ENCODE assay signal across 8 cellular contexts in the genomic region with DNA sequence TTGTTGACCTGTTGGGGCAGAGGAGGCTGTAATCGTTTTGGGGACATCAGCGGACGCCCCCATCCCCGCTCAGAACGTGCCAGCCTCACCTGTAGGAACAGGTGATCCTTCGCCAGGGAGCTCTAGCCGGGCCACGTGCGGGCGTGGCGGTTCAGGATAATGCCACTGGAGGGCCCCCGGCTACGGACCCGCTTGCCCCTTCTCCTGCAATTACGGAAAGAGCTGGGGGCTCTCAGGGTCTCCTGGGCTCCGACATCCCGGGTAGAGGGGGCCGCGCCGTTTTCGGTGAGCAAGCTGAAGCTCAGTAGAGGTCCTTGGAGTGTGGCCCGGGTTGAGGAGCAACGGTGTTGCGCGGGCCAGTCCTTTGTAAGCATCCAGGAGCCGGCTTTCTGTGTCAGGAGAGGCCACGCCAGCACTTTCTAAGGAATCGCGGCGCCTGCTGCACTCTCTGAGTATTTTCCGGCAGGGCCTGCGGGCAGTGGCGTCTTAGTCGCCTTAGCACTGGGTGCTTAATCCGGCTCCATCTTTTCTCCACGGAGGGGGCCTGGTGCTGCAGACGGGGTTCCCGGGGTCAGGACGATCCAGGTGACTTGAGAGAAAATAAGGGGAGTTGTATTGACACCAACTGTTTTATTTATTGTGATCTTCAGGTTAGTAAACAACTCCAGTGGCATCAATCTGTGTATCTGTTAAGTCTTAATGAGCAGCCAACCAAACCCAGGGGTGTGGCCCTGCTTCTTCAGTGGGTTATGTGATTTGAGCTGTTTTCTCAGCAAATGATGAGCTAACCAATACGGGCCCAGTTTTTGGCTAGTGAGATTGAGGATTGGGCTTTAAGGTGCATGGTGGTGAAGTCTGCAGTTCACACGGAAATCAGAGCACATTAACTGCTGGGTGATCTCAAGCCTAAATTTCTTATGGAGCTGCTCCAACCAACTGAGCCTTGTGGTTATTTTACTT. TPM values are rescaled to one million over a fixed set of nuclear protein-coding genes. Genes with fewer than 3 reads are reported as not detected.
DNase-seq lines count a peak whose midpoint lies in the region; ATAC-seq and TF ChIP-seq lines count a peak whose summit lies in the region.

No MANE protein-coding gene starts in this region.

- H3K9me3 Mint-ChIP-seq in MCF 10A (ENCODE audit: unreplicated experiment) = no peaks in the 10 kb centered on the region

- H3K4me3 Mint-ChIP-seq in MCF 10A (ENCODE audit: unreplicated experiment) = peak overlapping the region; percentile 91

- no peak for TF ChIP-seq CTCF in MCF 10A (IDR thresholded peaks at IDR 0.05; ENCODE audit: unreplicated experiment)

- no peak for ATAC-seq in GM21447 (IDR thresholded peaks at IDR 0.05; ENCODE audit: unreplicated experiment)
- no peak for ATAC-seq in HG03045 (IDR thresholded peaks at IDR 0.05; ENCODE audit: unreplicated experiment)

- H3K36me3 Mint-ChIP-seq in MCF 10A (ENCODE audit: insufficient read depth, unreplicated experiment) = peaks cover 7% of the 10 kb centered on the region

- no peaks in the 10 kb centered on the region for H3K27me3 Mint-ChIP-seq in MCF 10A (ENCODE audit: insufficient read depth, unreplicated experiment)

- H3K27ac Mint-ChIP-seq in MCF 10A (ENCODE audit: low read depth, unreplicated experiment) = no peak overlapping the region

- peak; percentile 6 for DNase-seq in stimulated activated CD4-positive, alpha-beta T cell treated with anti-CD3 and anti-CD28 coated beads, Interleukin-4, amount 100 ng/mL, for 1 hour
- DNase-seq in stimulated activated CD4-positive, alpha-beta T cell treated with anti-CD3 and anti-CD28 coated beads, Interleukin-4, amount 100 ng/mL, for 24 hours = no peak
- DNase-seq in NCI-H82 (lab: John Stamatoyannopoulos, UW) (peak; percentile 89), MCF 10A (ENCODE audit: unreplicated experiment) (no peak), skeletal muscle cell (ENCODE audit: low read depth) (no peak)

- peak overlapping the region; percentile 73 for H3K4me3 ChIP-seq in iPS-18c (ENCODE audit: insufficient read depth, low read depth, low read length)
- H3K4me3 ChIP-seq in skeletal muscle cell (ENCODE audit: low read depth, low read length) = peak overlapping the region; percentile 64

- H3K9me3 ChIP-seq in iPS-18c (ENCODE audit: control insufficient read depth, insufficient read depth, low read length) = peaks cover 2% of the 10 kb centered on the region

- H3K4me1 Mint-ChIP-seq in MCF 10A (ENCODE audit: insufficient read depth, unreplicated experiment) = peaks cover 21% of the 10 kb centered on the region

- intact Hi-C loops in MCF 10A (cut with micrococcal nuclease) = loop anchor here (5.0 kb wide), 1 partner anchor 95 kb away; no protein-coding TSS in a partner anchor

- CTCF ChIA-PET in MCF 10A (lab: Yijun Ruan, JAX) = interaction anchor here (0.6 to 2.4 kb wide), 17 partner anchors 8 to 709 kb away, joined by 3 to 17 read pairs (median 3); no protein-coding TSS in a partner anchor

- no TSS peak for BruUV-seq in MCF 10A (replicated peaks; lab: Mats Ljungman, UMichigan)

- POLR2A ChIA-PET in MCF 10A (lab: Yijun Ruan, JAX) = interaction anchor here (0.7 to 3.6 kb wide), 11 partner anchors 18 to 794 kb away, joined by 3 to 23 read pairs (median 6); partner anchors contain the start of gene ANKRD12

RNA-seq across cellular contexts. Expression of gene MTCL1, which starts 1.9 kb away (rescaled TPM):
- 11.6 and 19.8 TPM in 2 replicates for total RNA-seq in MCF 10A (2022)

Comparison
In these comparisons a context has a peak if more than half of its experiments do, and no peak if none do; other contexts are left out.
1. DNase-seq: peak in stimulated activated CD4-positive, alpha-beta T cell treated with anti-CD3 and anti-CD28 coated beads, Interleukin-4, amount 100 ng/mL, for 1 hour (single experiment) and NCI-H82 (single experiment); none in stimulated activated CD4-positive, alpha-beta T cell treated with anti-CD3 and anti-CD28 coated beads, Interleukin-4, amount 100 ng/mL, for 24 hours (single experiment), MCF 10A (single experiment) and skeletal muscle cell (single experiment).